In the genomic region with DNA sequence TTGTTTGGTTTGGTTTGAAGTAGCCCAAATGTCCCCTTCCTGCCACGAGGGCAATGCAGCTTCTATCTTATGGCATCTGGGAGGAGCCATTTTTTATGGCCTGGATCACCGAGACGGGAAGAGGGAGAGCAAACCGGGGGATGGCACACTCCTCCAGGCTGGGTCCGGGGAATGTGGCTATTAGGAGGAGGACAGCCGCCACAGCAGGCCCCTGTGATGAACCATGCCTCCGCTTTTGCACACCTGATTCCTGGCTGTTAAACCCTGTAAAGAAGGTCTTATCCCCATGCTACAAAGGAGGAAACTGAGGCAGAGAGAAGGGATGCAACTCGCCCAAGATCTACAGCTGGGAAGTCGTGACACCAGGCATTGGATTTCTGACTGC, we compare ENCODE assay signal across 14 cellular contexts.
DNase-seq lines count a peak whose midpoint lies in the region; ATAC-seq and TF ChIP-seq lines count a peak whose summit lies in the region.
"Had no signal": no experiment of that assay in that cellular context is flagged by ENCODE, and none has a peak within 500 bp of the region (broad histone marks: within the 10 kb centered on the region; RNA-seq: fewer than 3 reads in every experiment).

No MANE protein-coding gene starts in this region.

- H3K4me1 ChIP-seq in breast epithelium (no peaks in the 10 kb centered on the region), spleen (no peaks in the 10 kb centered on the region)
- H3K4me1 ChIP-seq: HAP-1 had no signal

- no peaks in the 10 kb centered on the region for H3K27me3 Mint-ChIP-seq in MCF 10A (ENCODE audit: insufficient read depth, unreplicated experiment)
- H3K27me3 Mint-ChIP-seq in endothelial cell (ENCODE audit: unreplicated experiment), result peaks cover 23% of the 10 kb centered on the region
- H3K27me3 Mint-ChIP-seq in activated CD4-positive, alpha-beta memory T cell treated with anti-CD3 and anti-CD28 coated beads for 36 hours, result peaks cover 2% of the 10 kb centered on the region

- TF ChIP-seq POLR2A in breast epithelium (IDR thresholded peaks at IDR 0.05), result no peak
- TF ChIP-seq POLR2A in spleen (IDR thresholded peaks at IDR 0.05), result no peak

- H3K9me3 ChIP-seq in breast epithelium (no peaks in the 10 kb centered on the region), spleen (peaks cover 0 to 13% (median 5%) of the 10 kb centered on the region in 8 donors)

- H3K36me3 ChIP-seq in breast epithelium, result no peaks in the 10 kb centered on the region
- no peaks in the 10 kb centered on the region for H3K36me3 ChIP-seq in spleen
- H3K36me3 ChIP-seq: HAP-1 had no signal

- CTCF ChIA-PET in MCF 10A (lab: Yijun Ruan, JAX) (interaction anchor here (0.8 to 7.4 kb wide), 4 partner anchors 13 to 1882 kb away, joined by 3 to 83 read pairs (median 4); no protein-coding TSS in a partner anchor), RWPE1 (lab: Yijun Ruan, JAX) (no interaction called here)
- CTCF ChIA-PET in activated CD4-positive, alpha-beta memory T cell treated with anti-CD3 and anti-CD28 coated beads for 36 hours (lab: Charles Lee), result no interaction called here

- intact Hi-C loops in MCF 10A (cut with micrococcal nuclease), result no loop called here
- intact Hi-C loops in breast epithelium (cut with DNase I; ENCODE audit: low total_unique reads), result no loop called here
- intact Hi-C loops in spleen (cut with DNase I; ENCODE audit: low total_unique reads), result no loop called here
- intact Hi-C loops in activated CD4-positive, alpha-beta memory T cell treated with anti-CD3 and anti-CD28 coated beads for 36 hours (cut with micrococcal nuclease), result no loop called here

- TF ChIP-seq CTCF in MCF 10A (IDR thresholded peaks at IDR 0.05; ENCODE audit: unreplicated experiment) (no peak), breast epithelium (IDR thresholded peaks at IDR 0.05) (no peak), RWPE1 (conservative IDR thresholded peaks at IDR 0.05; ENCODE audit: low read depth) (no peak), endothelial cell (IDR thresholded peaks at IDR 0.05; ENCODE audit: unreplicated experiment) (no peak), spleen (IDR thresholded peaks at IDR 0.05 in 8 of 11, conservative IDR thresholded peaks at IDR 0.05 in 3 of 11) (no peak)

- BruUV-seq in MCF 10A (replicated peaks; lab: Mats Ljungman, UMichigan), result no TSS peak

- H3K4me3 ChIP-seq in breast epithelium (no peak overlapping the region), spleen (no peak overlapping the region)
- H3K4me3 ChIP-seq: HAP-1 had no signal

- DNase-seq in MCF 10A (ENCODE audit: unreplicated experiment), result no peak
- no peak for DNase-seq in breast epithelium (ENCODE audit: low spot score in 2 of 2)
- DNase-seq in RWPE1 (ENCODE audit: low spot score), result no peak
- DNase-seq in endothelial cell (ENCODE audit: low spot score), result no peak
- DNase-seq in spleen, result peak; percentile 68
- DNase-seq in left lobe of liver (ENCODE audit: low spot score), result no peak
- no peak for DNase-seq in activated CD4-positive, alpha-beta memory T cell treated with anti-CD3 and anti-CD28 coated beads for 36 hours
- DNase-seq: CD8-positive, alpha-beta T cell; COR-L47; DMS153; DMS79 treated with DMSO at 0.1 percent for 48 hours; GDM1 had no signal

- H3K9me3 Mint-ChIP-seq in MCF 10A (ENCODE audit: unreplicated experiment) (no peaks in the 10 kb centered on the region), endothelial cell (ENCODE audit: unreplicated experiment) (peaks cover 71% of the 10 kb centered on the region)
- H3K9me3 Mint-ChIP-seq in activated CD4-positive, alpha-beta memory T cell treated with anti-CD3 and anti-CD28 coated beads for 36 hours, result no peaks in the 10 kb centered on the region
- H3K9me3 Mint-ChIP-seq: CD8-positive, alpha-beta T cell had no signal

- H3K4me1 Mint-ChIP-seq in MCF 10A (ENCODE audit: insufficient read depth, unreplicated experiment) (peaks cover 20% of the 10 kb centered on the region), endothelial cell (ENCODE audit: unreplicated experiment) (no peaks in the 10 kb centered on the region)
- no peaks in the 10 kb centered on the region for H3K4me1 Mint-ChIP-seq in activated CD4-positive, alpha-beta memory T cell treated with anti-CD3 and anti-CD28 coated beads for 36 hours (ENCODE audit: low read depth)

- H3K27me3 ChIP-seq in breast epithelium (no peaks in the 10 kb centered on the region), spleen (replicated peaks in 1 of 7) (no peaks in the 10 kb centered on the region)

- 59 to 77% (median 67%) methylated on average over 9 of the region's 9 CpGs for WGBS in spleen, 5 donors

- H3K4me3 Mint-ChIP-seq in MCF 10A (ENCODE audit: unreplicated experiment) (peak overlapping the region; percentile 63), endothelial cell (ENCODE audit: unreplicated experiment) (peak overlapping the region; percentile 72)
- H3K4me3 Mint-ChIP-seq in activated CD4-positive, alpha-beta memory T cell treated with anti-CD3 and anti-CD28 coated beads for 36 hours, result no peak overlapping the region
- H3K4me3 Mint-ChIP-seq: CD14-positive monocyte; CD8-positive, alpha-beta T cell had no signal

- POLR2A ChIA-PET in MCF 10A (lab: Yijun Ruan, JAX) (interaction anchor here (0.7 to 2.6 kb wide), 4 partner anchors 14 to 1868 kb away, joined by 3 to 16 read pairs (median 4); no protein-coding TSS in a partner anchor), RWPE1 (lab: Yijun Ruan, JAX; ENCODE audit: low non-redundant PET) (no interaction called here)
- POLR2A ChIA-PET in activated CD4-positive, alpha-beta memory T cell treated with anti-CD3 and anti-CD28 coated beads for 36 hours (lab: Charles Lee), result no interaction called here

- H3K36me3 Mint-ChIP-seq in MCF 10A (ENCODE audit: insufficient read depth, unreplicated experiment), result no peaks in the 10 kb centered on the region
- H3K36me3 Mint-ChIP-seq in endothelial cell (ENCODE audit: low read depth, unreplicated experiment), result peaks cover 39% of the 10 kb centered on the region
- no peaks in the 10 kb centered on the region for H3K36me3 Mint-ChIP-seq in activated CD4-positive, alpha-beta memory T cell treated with anti-CD3 and anti-CD28 coated beads for 36 hours
- H3K36me3 Mint-ChIP-seq: CD14-positive monocyte; CD8-positive, alpha-beta T cell had no signal

- no peak for ATAC-seq in left lobe of liver
- ATAC-seq: CD8-positive, alpha-beta T cell had no signal

- H3K27ac Mint-ChIP-seq in MCF 10A (ENCODE audit: low read depth, unreplicated experiment), result peak overlapping the region; percentile 89
- H3K27ac Mint-ChIP-seq in endothelial cell (ENCODE audit: unreplicated experiment), result peak overlapping the region; percentile 82
- no peak overlapping the region for H3K27ac Mint-ChIP-seq in activated CD4-positive, alpha-beta memory T cell treated with anti-CD3 and anti-CD28 coated beads for 36 hours
- H3K27ac Mint-ChIP-seq: CD8-positive, alpha-beta T cell had no signal

- H3K27ac ChIP-seq in breast epithelium, result no peak overlapping the region
- peak overlapping the region; percentile 98 for H3K27ac ChIP-seq in RWPE1
- H3K27ac ChIP-seq in spleen, result no peak overlapping the region
